ENCODE assay signal across 1 cellular context in the genomic region with DNA sequence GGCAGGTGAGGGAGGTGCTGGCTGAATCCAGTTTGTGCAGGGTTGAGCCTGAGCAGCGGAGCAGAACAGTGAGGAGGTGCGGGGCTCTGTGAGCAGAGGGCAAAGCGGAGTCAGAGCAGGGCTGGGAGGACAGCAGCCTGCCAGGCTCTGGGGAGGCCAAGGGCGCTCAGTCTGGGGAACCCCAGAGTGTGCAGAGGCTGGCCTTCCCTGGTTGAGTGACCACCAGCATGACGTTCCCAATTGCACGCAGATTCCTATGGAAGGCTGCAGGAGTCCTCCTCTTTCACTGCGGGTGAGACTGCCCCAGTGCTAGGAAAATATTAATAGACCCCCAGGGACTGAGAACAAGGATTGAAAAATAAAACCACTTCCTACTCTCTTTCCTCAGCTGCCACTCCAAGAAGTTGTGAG.
TF ChIP-seq lines count a peak whose summit lies in the region.

No MANE protein-coding gene starts in this region.

TF ChIP-seq in H1, 55 proteins besides CTCF, POLR2A, EP300 and RAD21:
- TF ChIP-seq, protein P1, sequence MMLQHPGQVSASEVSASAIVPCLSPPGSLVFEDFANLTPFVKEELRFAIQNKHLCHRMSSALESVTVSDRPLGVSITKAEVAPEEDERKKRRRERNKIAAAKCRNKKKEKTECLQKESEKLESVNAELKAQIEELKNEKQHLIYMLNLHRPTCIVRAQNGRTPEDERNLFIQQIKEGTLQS (IDR thresholded peaks at IDR 0.05; ENCODE audit: insufficient read depth, low read depth, low read length): no peak
- no peak for TF ChIP-seq YY1 (IDR thresholded peaks at IDR 0.05; ENCODE audit: low read depth, low read length)
